In the genomic region with DNA sequence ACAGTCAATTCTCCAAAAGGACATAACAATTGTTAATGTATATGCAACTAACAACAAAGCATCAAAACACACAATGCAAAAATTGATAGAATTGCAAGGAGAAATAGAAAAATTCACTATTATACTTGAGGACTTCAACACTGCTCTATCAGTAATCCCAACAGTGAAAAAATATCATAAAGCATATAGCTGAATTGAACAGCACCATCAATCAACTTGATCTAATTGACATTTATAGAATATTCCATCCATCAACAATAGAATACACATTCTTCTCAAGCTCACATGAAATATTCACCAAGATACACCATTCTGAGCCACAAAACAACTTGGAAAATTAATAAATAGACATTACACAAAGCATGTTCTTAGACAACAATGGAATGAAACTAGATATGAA, we compare ENCODE assay signal across 7 cellular contexts.
"Had no signal": no experiment of that assay in that cellular context is flagged by ENCODE, and none has a peak within 500 bp of the region (broad histone marks: within the 10 kb centered on the region; RNA-seq: fewer than 3 reads in every experiment).

No MANE protein-coding gene starts in this region.

- DNase-seq: GDM1, GF-D8 had no signal

- H3K4me3 ChIP-seq: GM12878 had no signal

- ATAC-seq: GM12878 had no signal

- FAIRE-seq: GM12878, GM12891, GM12892, GM18507, GM19239 had no signal
